Comparison of ENCODE assay signal across 28 cellular contexts in genomic region chr6:142258305-142258704, GRCh38. TPM values are rescaled to one million over a fixed set of nuclear protein-coding genes. Genes with fewer than 3 reads are reported as not detected.
"Had no signal": no experiment of that assay in that cellular context is flagged by ENCODE, and none has a peak within 500 bp of the region (broad histone marks: within the 10 kb centered on the region; RNA-seq: fewer than 3 reads in every experiment).

No MANE protein-coding gene starts in this region.

- H3K9me3 ChIP-seq: left lung, mucosa of descending colon, pancreas, prostate gland, upper lobe of left lung, vagina had no signal

- DNase-seq: hippocampal formation; kidney glomerular epithelial cell; left cardiac atrium; left lung; midbrain; mucosa of descending colon; naive thymus-derived CD4-positive, alpha-beta T cell; nucleus accumbens; pancreas; posterior cingulate gyrus; retina; right cardiac atrium; stimulated activated CD4-positive, alpha-beta T cell treated with anti-CD3 and anti-CD28 coated beads, Interleukin-1b, Interleukin-23, amount 100 ng/mL, for 48 hours; stimulated activated CD4-positive, alpha-beta T cell treated with anti-CD3 and anti-CD28 coated beads, Interleukin-2, amount 100 ng/mL, for 48 hours; stimulated activated CD4-positive, alpha-beta T cell treated with anti-CD3 and anti-CD28 coated beads, Interleukin-4, amount 100 ng/mL, for 4 hours; stimulated activated CD8-positive, alpha-beta memory T cell treated with anti-CD3 and anti-CD28 coated beads, Interleukin-4, amount 100 ng/mL, for 48 hours; stimulated activated naive CD4-positive, alpha-beta T cell treated with Interleukin-2 at 50 U/mL for 16 hours; stimulated activated naive CD8-positive, alpha-beta T cell treated with anti-CD3 and anti-CD28 coated beads, Interleukin-15, amount 100 ng/mL, for 72 hours; substantia nigra; upper lobe of left lung had no signal

- H3K4me3 Mint-ChIP-seq: memory B cell; naive thymus-derived CD4-positive, alpha-beta T cell; natural killer cell treated with Interleukin-12 subunit alpha and Interleukin-12 subunit beta and Interleukin-15 and Interleukin-18, amount 100 ng/mL, for 72 hours; stimulated activated memory B cell treated with anti-CD40 and anti-IgM and Interleukin-4, amounts not matched to agents 10 μg/mL and 1 μg/mL and 100 μg/mL, for 72 hours; stimulated activated naive CD8-positive, alpha-beta T cell treated with anti-CD3 and anti-CD28 coated beads, Interleukin-15, amount 100 ng/mL, for 72 hours had no signal

- H3K4me2 ChIP-seq: smooth muscle cell had no signal

- H3K27me3 Mint-ChIP-seq: stimulated activated naive CD8-positive, alpha-beta T cell treated with anti-CD3 and anti-CD28 coated beads, Interleukin-15, amount 100 ng/mL, for 72 hours had no signal

- H3K36me3 ChIP-seq: left lung, pancreas, prostate gland, tibial nerve, upper lobe of left lung, vagina had no signal

- ATAC-seq: left cardiac atrium; left lung; mucosa of descending colon; naive thymus-derived CD4-positive, alpha-beta T cell; natural killer cell treated with Interleukin-12 subunit alpha and Interleukin-12 subunit beta and Interleukin-15 and Interleukin-18, amount 100 ng/mL, for 72 hours; pancreas; right cardiac atrium; stimulated activated memory B cell treated with anti-CD40 and anti-IgM and Interleukin-4, amounts not matched to agents 10 μg/mL and 1 μg/mL and 100 μg/mL, for 72 hours; stimulated activated naive CD8-positive, alpha-beta T cell treated with anti-CD3 and anti-CD28 coated beads, Interleukin-15, amount 100 ng/mL, for 72 hours had no signal

- H3K4me3 ChIP-seq: left lung, mucosa of descending colon, pancreas, prostate gland, smooth muscle cell, tibial nerve, upper lobe of left lung, vagina had no signal

- H3K27ac Mint-ChIP-seq: memory B cell; naive thymus-derived CD4-positive, alpha-beta T cell; natural killer cell treated with Interleukin-12 subunit alpha and Interleukin-12 subunit beta and Interleukin-15 and Interleukin-18, amount 100 ng/mL, for 72 hours; stimulated activated memory B cell treated with anti-CD40 and anti-IgM and Interleukin-4, amounts not matched to agents 10 μg/mL and 1 μg/mL and 100 μg/mL, for 72 hours; stimulated activated naive CD8-positive, alpha-beta T cell treated with anti-CD3 and anti-CD28 coated beads, Interleukin-15, amount 100 ng/mL, for 72 hours had no signal

- H3K36me3 Mint-ChIP-seq: memory B cell; naive thymus-derived CD4-positive, alpha-beta T cell; natural killer cell treated with Interleukin-12 subunit alpha and Interleukin-12 subunit beta and Interleukin-15 and Interleukin-18, amount 100 ng/mL, for 72 hours; stimulated activated memory B cell treated with anti-CD40 and anti-IgM and Interleukin-4, amounts not matched to agents 10 μg/mL and 1 μg/mL and 100 μg/mL, for 72 hours had no signal

- H3K9me3 Mint-ChIP-seq: natural killer cell treated with Interleukin-12 subunit alpha and Interleukin-12 subunit beta and Interleukin-15 and Interleukin-18, amount 100 ng/mL, for 72 hours; stimulated activated naive CD8-positive, alpha-beta T cell treated with anti-CD3 and anti-CD28 coated beads, Interleukin-15, amount 100 ng/mL, for 72 hours had no signal

- H3K4me1 ChIP-seq: left lung, pancreas, prostate gland, tibial nerve, upper lobe of left lung, vagina had no signal

- FAIRE-seq: keratinocyte, pancreas had no signal

- H3K27ac ChIP-seq: left lung, pancreas, prostate gland, tibial nerve, upper lobe of left lung, vagina had no signal

- H3K27me3 ChIP-seq: left lung, pancreas, tibial nerve, upper lobe of left lung, vagina had no signal

- H3K4me1 Mint-ChIP-seq: memory B cell; stimulated activated memory B cell treated with anti-CD40 and anti-IgM and Interleukin-4, amounts not matched to agents 10 μg/mL and 1 μg/mL and 100 μg/mL, for 72 hours; stimulated activated naive CD8-positive, alpha-beta T cell treated with anti-CD3 and anti-CD28 coated beads, Interleukin-15, amount 100 ng/mL, for 72 hours had no signal

RNA-seq across cellular contexts. Expression of gene ADGRG6, which starts 43.5 kb away (rescaled TPM):
- total RNA-seq: natural killer cell treated with Interleukin-12 subunit alpha and Interleukin-12 subunit beta and Interleukin-15 and Interleukin-18, amount 100 ng/mL, for 72 hours had no signal
